36 cellular contexts compared by ENCODE assay signal in the genomic region with DNA sequence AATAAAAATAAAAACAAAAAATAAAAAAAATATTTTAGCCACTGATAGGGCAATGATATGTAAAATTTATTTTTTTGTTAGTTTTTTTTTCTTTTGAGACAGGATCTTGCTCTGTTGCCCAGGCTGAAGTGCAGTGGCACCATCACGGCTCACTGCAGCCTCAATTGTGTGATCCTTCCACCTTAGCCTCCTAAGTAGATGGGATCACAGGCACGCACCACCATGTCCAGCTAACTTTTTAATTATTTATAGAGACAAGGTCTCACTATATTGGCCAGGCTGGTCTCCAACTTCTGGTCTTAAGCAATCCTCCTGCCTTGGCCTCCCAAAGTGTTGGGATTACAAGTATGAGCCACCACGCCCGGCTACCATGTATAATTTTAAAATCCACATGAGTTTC. TPM values are rescaled to one million over a fixed set of nuclear protein-coding genes. Genes with fewer than 3 reads are reported as not detected.
"Had no signal": no experiment of that assay in that cellular context is flagged by ENCODE, and none has a peak within 500 bp of the region (broad histone marks: within the 10 kb centered on the region; RNA-seq: fewer than 3 reads in every experiment).

No MANE protein-coding gene starts in this region.

- H3K27ac ChIP-seq: adrenal gland, body of pancreas, brain microvascular endothelial cell, breast epithelium, VCaP had no signal

- H3K36me3 Mint-ChIP-seq: activated CD4-positive, alpha-beta memory T cell treated with anti-CD3 and anti-CD28 coated beads for 36 hours; activated naive CD4-positive, alpha-beta T cell treated with anti-CD3 and anti-CD28 coated beads, Interleukin-2, amount 50 U/mL, for 72 hours; activated naive CD8-positive, alpha-beta T cell treated with anti-CD3 and anti-CD28 coated beads for 36 hours had no signal

- H3K9me3 ChIP-seq: adrenal gland, body of pancreas, breast epithelium had no signal

- DNase-seq: activated B cell treated with CpG ODN at 0.5 μM for 24 hours; activated CD4-positive, alpha-beta memory T cell treated with anti-CD3 and anti-CD28 coated beads for 36 hours; activated CD4-positive, alpha-beta T cell treated with anti-CD3 and anti-CD28 coated beads for 4 hours; activated CD4-positive, alpha-beta T cell treated with anti-CD3 and anti-CD28 coated beads, Interleukin-2, amount 10 ng/mL, durations not matched to agents 24 days and 14 days; activated CD4-positive, alpha-beta T cell treated with anti-CD3 and anti-CD28 coated beads, Interleukin-2, amount 50 U/mL, for 1 hour; activated CD4-positive, alpha-beta T cell treated with anti-CD3 and anti-CD28 coated beads, Interleukin-2, amount 50 U/mL, for 4 hours; activated CD4-positive, CD25-positive, alpha-beta regulatory T cell treated with anti-CD3 and anti-CD28 coated beads, Interleukin-2, amount 50 U/mL, for 72 hours; activated CD8-positive, alpha-beta memory T cell treated with anti-CD3 and anti-CD28 coated beads, Interleukin-2, amount 50 U/mL, for 4 hours; activated CD8-positive, alpha-beta T cell treated with anti-CD3 and anti-CD28 coated beads for 36 hours; activated effector memory CD4-positive, alpha-beta T cell treated with anti-CD3 and anti-CD28 coated beads, Interleukin-2, amount 50 U/mL, for 16 hours; activated gamma-delta T cell treated with Interleukin-2 at 50 U/mL for 16 hours; activated naive CD4-positive, alpha-beta T cell; activated naive CD4-positive, alpha-beta T cell treated with anti-CD3 and anti-CD28 coated beads for 36 hours; activated naive CD4-positive, alpha-beta T cell treated with anti-CD3 and anti-CD28 coated beads, Interleukin-2, amount 50 U/mL, for 16 hours; activated naive CD8-positive, alpha-beta T cell treated with anti-CD3 and anti-CD28 coated beads for 36 hours; activated T-cell treated with anti-CD3 and anti-CD28 coated beads for 4 hours; activated T-cell treated with anti-CD3 and anti-CD28 coated beads, Interleukin-2, amount 50 U/mL, for 1 hour; activated T-cell treated with anti-CD3 and anti-CD28 coated beads, Interleukin-2, amount 50 U/mL, for 4 hours; activated T-cell treated with anti-CD3 and anti-CD28 coated beads, Interleukin-2, amount 50 U/mL, for 72 hours; adrenal gland; amniotic stem cell; aorta; body of pancreas; brain microvascular endothelial cell; central memory CD4-positive, alpha-beta T cell; T-helper 1 cell; T-helper 2 cell; T-helper 9 cell had no signal

- H3K4me3 ChIP-seq: adrenal gland, body of pancreas, breast epithelium had no signal

- H3K27ac Mint-ChIP-seq: activated B cell treated with CpG ODN at 0.5 μM for 24 hours; activated CD4-positive, alpha-beta memory T cell treated with anti-CD3 and anti-CD28 coated beads for 36 hours; activated CD4-positive, alpha-beta T cell treated with anti-CD3 and anti-CD28 coated beads, Interleukin-2, amount 10 ng/mL, durations not matched to agents 24 days and 14 days; activated CD8-positive, alpha-beta T cell treated with anti-CD3 and anti-CD28 coated beads for 36 hours; activated naive CD4-positive, alpha-beta T cell treated with anti-CD3 and anti-CD28 coated beads for 36 hours; activated naive CD4-positive, alpha-beta T cell treated with anti-CD3 and anti-CD28 coated beads, Interleukin-2, amount 50 U/mL, for 72 hours; activated naive CD8-positive, alpha-beta T cell treated with anti-CD3 and anti-CD28 coated beads for 36 hours; activated T-cell treated with anti-CD3 and anti-CD28 coated beads, Interleukin-2, amount 50 U/mL, for 72 hours; activated T-helper 1 cell treated with anti-CD3 and anti-CD28 coated beads, Interleukin-12 subunit alpha, Interleukin-12 subunit beta, Interleukin-2, Interleukin-4 antibody, amounts not matched to agents 30 ng/mL and 10 ng/mL and 1 ng/mL, durations not matched to agents 14 hours and 24 hours and 36 hours; activated T-helper 17 cell treated with anti-CD3 and anti-CD28 coated beads, Interleukin-2, amount 50 U/mL, for 72 hours; T-helper 1 cell treated with Interleukin-12 subunit alpha and Interleukin-12 subunit beta and Interleukin-4 antibody, amounts not matched to agents 30 μg/mL and 1 μg/mL, for 36 hours; T-helper 2 cell treated with Interferon-gamma antibody and Interleukin-4, amounts not matched to agents 5 μg/mL and 100 μg/mL, for 36 hours had no signal

- H3K4me1 ChIP-seq: adrenal gland, body of pancreas, breast epithelium had no signal

- H3K4me3 Mint-ChIP-seq: activated B cell treated with CpG ODN at 0.5 μM for 24 hours; activated CD4-positive, alpha-beta memory T cell treated with anti-CD3 and anti-CD28 coated beads for 36 hours; activated CD4-positive, alpha-beta T cell treated with anti-CD3 and anti-CD28 coated beads, Interleukin-2, amount 10 ng/mL, durations not matched to agents 24 days and 14 days; activated CD8-positive, alpha-beta T cell treated with anti-CD3 and anti-CD28 coated beads for 36 hours; activated naive CD4-positive, alpha-beta T cell treated with anti-CD3 and anti-CD28 coated beads for 36 hours; activated naive CD8-positive, alpha-beta T cell treated with anti-CD3 and anti-CD28 coated beads for 36 hours; activated T-cell treated with anti-CD3 and anti-CD28 coated beads, Interleukin-2, amount 50 U/mL, for 4 hours; activated T-cell treated with anti-CD3 and anti-CD28 coated beads, Interleukin-2, amount 50 U/mL, for 72 hours; activated T-helper 1 cell treated with anti-CD3 and anti-CD28 coated beads, Interleukin-12 subunit alpha, Interleukin-12 subunit beta, Interleukin-2, Interleukin-4 antibody, amounts not matched to agents 30 ng/mL and 10 ng/mL and 1 ng/mL, durations not matched to agents 14 hours and 24 hours and 36 hours; activated T-helper 17 cell treated with anti-CD3 and anti-CD28 coated beads, Interleukin-2, amount 50 U/mL, for 72 hours; T-helper 1 cell treated with Interleukin-12 subunit alpha and Interleukin-12 subunit beta and Interleukin-4 antibody, amounts not matched to agents 30 μg/mL and 1 μg/mL, for 36 hours; T-helper 2 cell treated with Interferon-gamma antibody and Interleukin-4, amounts not matched to agents 5 μg/mL and 100 μg/mL, for 36 hours had no signal

- H3K36me3 ChIP-seq: adrenal gland, brain microvascular endothelial cell, breast epithelium had no signal

- H3K27me3 ChIP-seq: adrenal gland, body of pancreas, brain microvascular endothelial cell, breast epithelium had no signal

- H3K9me3 Mint-ChIP-seq: activated B cell treated with CpG ODN at 0.5 μM for 24 hours; activated CD4-positive, alpha-beta memory T cell treated with anti-CD3 and anti-CD28 coated beads for 36 hours; activated CD4-positive, alpha-beta T cell treated with anti-CD3 and anti-CD28 coated beads, Interleukin-2, amount 10 ng/mL, durations not matched to agents 24 days and 14 days; activated CD8-positive, alpha-beta T cell treated with anti-CD3 and anti-CD28 coated beads for 36 hours; activated naive CD4-positive, alpha-beta T cell treated with anti-CD3 and anti-CD28 coated beads for 36 hours; activated naive CD4-positive, alpha-beta T cell treated with anti-CD3 and anti-CD28 coated beads, Interleukin-2, amount 50 U/mL, for 72 hours; activated naive CD8-positive, alpha-beta T cell treated with anti-CD3 and anti-CD28 coated beads for 36 hours; activated T-cell treated with anti-CD3 and anti-CD28 coated beads, Interleukin-2, amount 50 U/mL, for 4 hours; activated T-cell treated with anti-CD3 and anti-CD28 coated beads, Interleukin-2, amount 50 U/mL, for 72 hours; activated T-helper 1 cell treated with anti-CD3 and anti-CD28 coated beads, Interleukin-12 subunit alpha, Interleukin-12 subunit beta, Interleukin-2, Interleukin-4 antibody, amounts not matched to agents 30 ng/mL and 10 ng/mL and 1 ng/mL, durations not matched to agents 14 hours and 24 hours and 36 hours; activated T-helper 17 cell treated with anti-CD3 and anti-CD28 coated beads, Interleukin-2, amount 50 U/mL, for 72 hours; T-helper 1 cell treated with Interleukin-12 subunit alpha and Interleukin-12 subunit beta and Interleukin-4 antibody, amounts not matched to agents 30 μg/mL and 1 μg/mL, for 36 hours; T-helper 2 cell treated with Interferon-gamma antibody and Interleukin-4, amounts not matched to agents 5 μg/mL and 100 μg/mL, for 36 hours had no signal

- H3K4me1 Mint-ChIP-seq: activated B cell treated with CpG ODN at 0.5 μM for 24 hours; activated CD4-positive, alpha-beta T cell treated with anti-CD3 and anti-CD28 coated beads, Interleukin-2, amount 10 ng/mL, durations not matched to agents 24 days and 14 days; activated naive CD8-positive, alpha-beta T cell treated with anti-CD3 and anti-CD28 coated beads for 36 hours; activated T-helper 17 cell treated with anti-CD3 and anti-CD28 coated beads, Interleukin-2, amount 50 U/mL, for 72 hours had no signal

- ATAC-seq: activated CD8-positive, alpha-beta T cell treated with anti-CD3 and anti-CD28 coated beads for 36 hours; activated naive CD4-positive, alpha-beta T cell treated with anti-CD3 and anti-CD28 coated beads, Interleukin-2, amount 50 U/mL, for 72 hours; activated T-cell treated with anti-CD3 and anti-CD28 coated beads, Interleukin-2, amount 50 U/mL, for 4 hours; activated T-cell treated with anti-CD3 and anti-CD28 coated beads, Interleukin-2, amount 50 U/mL, for 72 hours; activated T-helper 17 cell treated with anti-CD3 and anti-CD28 coated beads, Interleukin-2, amount 50 U/mL, for 72 hours had no signal

RNA-seq across cellular contexts. Expression of gene CAGE1, which starts 59.5 kb away (rescaled TPM):
- total RNA-seq: aorta, breast epithelium, cardiac septum had no signal
- polyA plus RNA-seq: adrenal gland, aorta had no signal
